In the genomic region with DNA sequence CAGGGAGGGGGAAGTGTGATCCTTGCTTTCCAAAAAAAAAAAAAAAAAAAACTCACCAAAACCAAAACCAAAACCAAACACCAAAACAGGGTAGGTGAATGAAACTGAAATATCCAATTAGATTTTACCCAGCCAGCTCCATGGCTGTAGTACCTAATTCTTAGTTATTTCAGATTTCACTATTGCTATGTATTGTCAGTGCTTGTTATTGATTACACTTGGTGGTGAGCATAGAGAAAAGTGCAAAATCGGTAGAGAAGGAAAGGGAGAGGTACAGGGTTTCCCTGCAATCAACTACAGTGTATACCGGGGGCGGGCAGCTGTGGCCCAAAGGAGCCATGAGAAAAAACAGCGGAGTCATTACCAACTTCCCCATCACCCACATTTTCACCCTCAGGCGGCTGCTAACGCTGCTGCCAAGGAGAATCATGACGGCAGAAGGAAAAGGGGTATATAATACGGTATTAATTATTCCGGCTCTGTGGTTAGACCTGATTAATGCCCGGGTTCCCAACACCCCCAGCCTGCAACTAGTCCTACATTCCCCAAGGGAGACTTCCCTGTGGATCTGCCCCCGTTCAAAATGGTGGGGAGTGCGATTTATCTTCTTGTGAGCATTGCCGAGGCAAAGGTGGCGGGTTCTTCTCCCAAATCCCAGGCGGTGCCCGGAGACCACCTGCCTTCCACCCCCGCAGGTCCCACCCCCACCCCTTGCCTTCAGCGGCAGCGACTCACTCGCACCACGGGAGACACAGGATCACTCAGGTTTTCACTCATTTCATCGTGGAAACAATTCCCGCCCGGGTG, we compare ENCODE assay signal across 8 cellular contexts. TPM values are rescaled to one million over a fixed set of nuclear protein-coding genes. Genes with fewer than 3 reads are reported as not detected.
DNase-seq lines count a peak whose midpoint lies in the region; ATAC-seq and TF ChIP-seq lines count a peak whose summit lies in the region.

A gene (minus strand): TSS at position 30 of the 807 bp plus-strand sequence. CDS start 486 bp downstream, outside the sequence.

- H3K4me3 ChIP-seq in colonic mucosa, result peak within 1 kb of the TSS; percentile 76
- H3K4me3 ChIP-seq in liver (ENCODE audit: low read depth in 1 of 3, low read length in 3 of 3), result peak within 1 kb of the TSS; percentile 89 to 98 (median 92)

- H3K9me3 ChIP-seq in colonic mucosa (no peaks in the 10 kb centered on the region), liver (ENCODE audit: control insufficient read depth in 4 of 4, low read length in 3 of 4) (no peaks in the 10 kb centered on the region)

- H3K27me3 ChIP-seq in colonic mucosa (no peaks in the 10 kb centered on the region), liver (ENCODE audit: control insufficient read depth in 4 of 4, insufficient read depth in 4 of 4, low read length in 3 of 4) (no peaks in the 10 kb centered on the region)

- under 1% methylated on average over 24 of the region's 24 CpGs for WGBS in liver

- no peak for TF ChIP-seq CTCF in colonic mucosa (IDR thresholded peaks at IDR 0.05)
- no peak for TF ChIP-seq CTCF in liver (IDR thresholded peaks at IDR 0.05; ENCODE audit: low read depth, low read length, missing input control)

- TF ChIP-seq RAD21 in liver (IDR thresholded peaks at IDR 0.05), result no peak

- H3K36me3 ChIP-seq in colonic mucosa (no peaks in the 10 kb centered on the region), liver (ENCODE audit: control insufficient read depth in 4 of 4, insufficient read depth in 3 of 4, low read depth in 1 of 4, low read length in 3 of 4) (peaks cover 4 to 18% (median 12%) of the 10 kb centered on the region in 4 donors)

- peak; percentile 65 for DNase-seq in DMS53 (lab: John Stamatoyannopoulos, UW)
- DNase-seq in DMS53 treated with DMSO at 0.1 percent for 48 hours (lab: John Stamatoyannopoulos, UW; ENCODE audit: unreplicated experiment), result no peak
- DNase-seq in LHCN-M2 (ENCODE audit: low read depth), result peak; percentile 27
- peak; percentile 53 for DNase-seq in colonic mucosa
- DNase-seq in stimulated activated CD4-positive, alpha-beta T cell treated with anti-CD3 and anti-CD28 coated beads, Interleukin-4, amount 100 ng/mL, for 24 hours, result peak; percentile 75
- DNase-seq in foreskin melanocyte, result no peak

- H3K27ac ChIP-seq in colonic mucosa (peak within 1 kb of the TSS; percentile 100), liver (ENCODE audit: low read depth in 1 of 2, low read length in 2 of 2) (peak within 1 kb of the TSS; percentile 99 to 100)

- H3K9ac ChIP-seq in colonic mucosa (ENCODE audit: low read depth in 2 of 2, low read length in 2 of 2) (peak within 1 kb of the TSS; percentile 98 to 99), liver (ENCODE audit: low read depth in 1 of 2, low read length in 2 of 2) (peak within 1 kb of the TSS; percentile 96 to 99)

- intact Hi-C loops in colonic mucosa (cut with DNase I), result no loop called here

- H3K4me1 ChIP-seq in colonic mucosa (peaks cover 18% of the 10 kb centered on the region), liver (ENCODE audit: control insufficient read depth in 4 of 4, insufficient read depth in 4 of 4, low read length in 3 of 4) (peaks cover 2 to 48% (median 27%) of the 10 kb centered on the region in 4 donors)

- peak; percentile 7 to 14 for ATAC-seq in activated CD4-positive, CD25-positive, alpha-beta regulatory T cell treated with anti-CD3 and anti-CD28 coated beads, Interleukin-2, amount 50 U/mL, for 24 hours

TF ChIP-seq in liver, 16 proteins besides CTCF, POLR2A, EP300 and RAD21:
- no peak for TF ChIP-seq HNF4G (IDR thresholded peaks at IDR 0.05)
- no peak for TF ChIP-seq HNF4A (conservative IDR thresholded peaks at IDR 0.05)
- TF ChIP-seq RXRA (IDR thresholded peaks at IDR 0.05), result no peak
- TF ChIP-seq FOXA1 (IDR thresholded peaks at IDR 0.05), result no peak
- TF ChIP-seq, protein P1, sequence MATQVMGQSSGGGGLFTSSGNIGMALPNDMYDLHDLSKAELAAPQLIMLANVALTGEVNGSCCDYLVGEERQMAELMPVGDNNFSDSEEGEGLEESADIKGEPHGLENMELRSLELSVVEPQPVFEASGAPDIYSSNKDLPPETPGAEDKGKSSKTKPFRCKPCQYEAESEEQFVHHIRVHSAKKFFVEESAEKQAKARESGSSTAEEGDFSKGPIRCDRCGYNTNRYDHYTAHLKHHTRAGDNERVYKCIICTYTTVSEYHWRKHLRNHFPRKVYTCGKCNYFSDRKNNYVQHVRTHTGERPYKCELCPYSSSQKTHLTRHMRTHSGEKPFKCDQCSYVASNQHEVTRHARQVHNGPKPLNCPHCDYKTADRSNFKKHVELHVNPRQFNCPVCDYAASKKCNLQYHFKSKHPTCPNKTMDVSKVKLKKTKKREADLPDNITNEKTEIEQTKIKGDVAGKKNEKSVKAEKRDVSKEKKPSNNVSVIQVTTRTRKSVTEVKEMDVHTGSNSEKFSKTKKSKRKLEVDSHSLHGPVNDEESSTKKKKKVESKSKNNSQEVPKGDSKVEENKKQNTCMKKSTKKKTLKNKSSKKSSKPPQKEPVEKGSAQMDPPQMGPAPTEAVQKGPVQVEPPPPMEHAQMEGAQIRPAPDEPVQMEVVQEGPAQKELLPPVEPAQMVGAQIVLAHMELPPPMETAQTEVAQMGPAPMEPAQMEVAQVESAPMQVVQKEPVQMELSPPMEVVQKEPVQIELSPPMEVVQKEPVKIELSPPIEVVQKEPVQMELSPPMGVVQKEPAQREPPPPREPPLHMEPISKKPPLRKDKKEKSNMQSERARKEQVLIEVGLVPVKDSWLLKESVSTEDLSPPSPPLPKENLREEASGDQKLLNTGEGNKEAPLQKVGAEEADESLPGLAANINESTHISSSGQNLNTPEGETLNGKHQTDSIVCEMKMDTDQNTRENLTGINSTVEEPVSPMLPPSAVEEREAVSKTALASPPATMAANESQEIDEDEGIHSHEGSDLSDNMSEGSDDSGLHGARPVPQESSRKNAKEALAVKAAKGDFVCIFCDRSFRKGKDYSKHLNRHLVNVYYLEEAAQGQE (IDR thresholded peaks at IDR 0.05), result no peak
- TF ChIP-seq, protein P2, sequence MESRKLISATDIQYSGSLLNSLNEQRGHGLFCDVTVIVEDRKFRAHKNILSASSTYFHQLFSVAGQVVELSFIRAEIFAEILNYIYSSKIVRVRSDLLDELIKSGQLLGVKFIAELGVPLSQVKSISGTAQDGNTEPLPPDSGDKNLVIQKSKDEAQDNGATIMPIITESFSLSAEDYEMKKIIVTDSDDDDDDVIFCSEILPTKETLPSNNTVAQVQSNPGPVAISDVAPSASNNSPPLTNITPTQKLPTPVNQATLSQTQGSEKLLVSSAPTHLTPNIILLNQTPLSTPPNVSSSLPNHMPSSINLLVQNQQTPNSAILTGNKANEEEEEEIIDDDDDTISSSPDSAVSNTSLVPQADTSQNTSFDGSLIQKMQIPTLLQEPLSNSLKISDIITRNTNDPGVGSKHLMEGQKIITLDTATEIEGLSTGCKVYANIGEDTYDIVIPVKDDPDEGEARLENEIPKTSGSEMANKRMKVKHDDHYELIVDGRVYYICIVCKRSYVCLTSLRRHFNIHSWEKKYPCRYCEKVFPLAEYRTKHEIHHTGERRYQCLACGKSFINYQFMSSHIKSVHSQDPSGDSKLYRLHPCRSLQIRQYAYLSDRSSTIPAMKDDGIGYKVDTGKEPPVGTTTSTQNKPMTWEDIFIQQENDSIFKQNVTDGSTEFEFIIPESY (IDR thresholded peaks at IDR 0.05), result no peak
- TF ChIP-seq SP1 (IDR thresholded peaks at IDR 0.05), result peak; percentile 21
- TF ChIP-seq, protein P3, sequence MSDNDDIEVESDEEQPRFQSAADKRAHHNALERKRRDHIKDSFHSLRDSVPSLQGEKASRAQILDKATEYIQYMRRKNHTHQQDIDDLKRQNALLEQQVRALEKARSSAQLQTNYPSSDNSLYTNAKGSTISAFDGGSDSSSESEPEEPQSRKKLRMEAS (IDR thresholded peaks at IDR 0.05), result no peak
- no peak for TF ChIP-seq TAF1 (conservative IDR thresholded peaks at IDR 0.05)
- TF ChIP-seq NR2F2 (IDR thresholded peaks at IDR 0.05), result no peak
- TF ChIP-seq, protein P4, sequence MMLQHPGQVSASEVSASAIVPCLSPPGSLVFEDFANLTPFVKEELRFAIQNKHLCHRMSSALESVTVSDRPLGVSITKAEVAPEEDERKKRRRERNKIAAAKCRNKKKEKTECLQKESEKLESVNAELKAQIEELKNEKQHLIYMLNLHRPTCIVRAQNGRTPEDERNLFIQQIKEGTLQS (IDR thresholded peaks at IDR 0.05), result no peak
- peak; percentile 35 for TF ChIP-seq YY1 (IDR thresholded peaks at IDR 0.05)
- TF ChIP-seq JUND (IDR thresholded peaks at IDR 0.05), result no peak
- no peak for TF ChIP-seq FOXA2 (IDR thresholded peaks at IDR 0.05)
- peak in 1 of 2 donors; percentile 34 for TF ChIP-seq EGR1 (IDR thresholded peaks at IDR 0.05; ENCODE audit: low read depth in 2 of 2)
- no peak for TF ChIP-seq GABPA (IDR thresholded peaks at IDR 0.05 in 1 of 2, conservative IDR thresholded peaks at IDR 0.05 in 1 of 2)

RNA-seq across cellular contexts. Expression of the gene that starts here (rescaled TPM):
- total RNA-seq in LHCN-M2 (2014; rRNA removed), result 134 and 140 TPM in 2 replicates
- polyA plus RNA-seq in LHCN-M2 (2012), result 53.6 TPM
- total RNA-seq in colonic mucosa, result 10 to 100 TPM; 70.5 to 85.3 TPM
- 10 to 100 TPM; 50.0 to 58.6 TPM for total RNA-seq in liver
- 10 to 100 TPM; 29.6 to 48.8 TPM for polyA plus RNA-seq in liver

Comparison
In these comparisons a context has a peak if more than half of its experiments do, and no peak if none do; other contexts are left out.
1. DNase-seq: peak in DMS53 (single experiment), LHCN-M2 (single experiment), colonic mucosa (single experiment) and stimulated activated CD4-positive, alpha-beta T cell treated with anti-CD3 and anti-CD28 coated beads, Interleukin-4, amount 100 ng/mL, for 24 hours (single experiment); none in DMS53 treated with DMSO at 0.1 percent for 48 hours (single experiment) and foreskin melanocyte (single experiment).